Comparison of ENCODE assay signal across 14 cellular contexts in the genomic region with DNA sequence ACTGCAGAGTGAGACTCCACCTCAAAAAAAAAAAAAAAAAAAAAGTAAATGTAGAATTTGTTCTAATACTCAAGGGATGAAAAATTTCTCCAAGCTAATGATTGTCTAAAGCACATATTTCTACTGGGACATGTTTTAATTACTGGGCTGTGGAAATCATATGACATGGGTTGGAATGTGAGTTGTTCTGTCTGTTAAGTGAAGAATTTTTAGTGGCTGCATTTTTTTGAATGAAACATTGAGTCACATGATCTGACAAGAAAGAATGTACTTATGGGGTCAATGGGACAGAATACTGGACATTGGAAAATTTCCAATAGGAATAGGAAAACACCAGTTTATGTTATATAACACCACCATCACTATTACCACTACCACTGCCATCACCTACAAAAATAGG.
DNase-seq lines count a peak whose midpoint lies in the region; ATAC-seq and TF ChIP-seq lines count a peak whose summit lies in the region.
"Had no signal": no experiment of that assay in that cellular context is flagged by ENCODE, and none has a peak within 500 bp of the region (broad histone marks: within the 10 kb centered on the region; RNA-seq: fewer than 3 reads in every experiment).

No MANE protein-coding gene starts in this region.

- H3K9me3 ChIP-seq in CD4-positive, CD25-positive, alpha-beta regulatory T cell (ENCODE audit: control insufficient read depth in 2 of 2, low read length in 2 of 2), result no peaks in the 10 kb centered on the region
- H3K9me3 ChIP-seq in lower lobe of right lung, result no peaks in the 10 kb centered on the region
- no peaks in the 10 kb centered on the region for H3K9me3 ChIP-seq in effector memory CD4-positive, alpha-beta T cell (ENCODE audit: control insufficient read depth, low read length)
- H3K9me3 ChIP-seq: Caco-2, sigmoid colon had no signal

- peak overlapping the region in 2 of 3 donors; percentile 44 to 60 for H3K27ac Mint-ChIP-seq in CD4-positive, CD25-positive, alpha-beta regulatory T cell
- peak overlapping the region; percentile 3; the same call in 1 of the 2 replicates for H3K27ac Mint-ChIP-seq in HFFc6
- H3K27ac Mint-ChIP-seq: naive B cell had no signal

- TF ChIP-seq CTCF in HFFc6 (IDR thresholded peaks at IDR 0.05) (no peak), lower lobe of right lung (IDR thresholded peaks at IDR 0.05) (no peak)

- no peak for DNase-seq in CD4-positive, CD25-positive, alpha-beta regulatory T cell
- DNase-seq in HFFc6 (peak; percentile 28), cerebellar cortex (ENCODE audit: low spot score) (peak; percentile 1), lower lobe of right lung (no peak), OCI-M1 (lab: John Stamatoyannopoulos, UW) (no peak)
- DNase-seq in stimulated activated CD4-positive, alpha-beta T cell treated with anti-CD3 and anti-CD28 coated beads, Interleukin-1b, Interleukin-23, amount 100 ng/mL, for 48 hours, result no peak
- DNase-seq in effector memory CD4-positive, alpha-beta T cell, result no peak
- DNase-seq: central memory CD4-positive, alpha-beta T cell; NCI-H1694; NCI-H69; sigmoid colon had no signal

- H3K27me3 Mint-ChIP-seq in CD4-positive, CD25-positive, alpha-beta regulatory T cell, result no peaks in the 10 kb centered on the region
- peaks cover 3% of the 10 kb centered on the region; the same call in 1 of the 2 replicates for H3K27me3 Mint-ChIP-seq in HFFc6 (ENCODE audit: insufficient read depth)
- H3K27me3 Mint-ChIP-seq: naive B cell had no signal

- H3K36me3 Mint-ChIP-seq in CD4-positive, CD25-positive, alpha-beta regulatory T cell, result no peaks in the 10 kb centered on the region
- H3K36me3 Mint-ChIP-seq in HFFc6 (ENCODE audit: low read depth), result no peaks in the 10 kb centered on the region
- H3K36me3 Mint-ChIP-seq: naive B cell had no signal

- intact Hi-C loops in lower lobe of right lung (cut with DNase I), result no loop called here

- no peak for ATAC-seq in CD4-positive, CD25-positive, alpha-beta regulatory T cell (ENCODE audit: low read depth in 2 of 2)
- peak in 1 of 2 donors; percentile 22 for ATAC-seq in lower lobe of right lung
- ATAC-seq: Right ventricle myocardium inferior had no signal

- H3K4me3 ChIP-seq in CD4-positive, CD25-positive, alpha-beta regulatory T cell (ENCODE audit: low read depth, low read length), result no peak overlapping the region
- H3K4me3 ChIP-seq in lower lobe of right lung, result no peak overlapping the region
- no peak overlapping the region for H3K4me3 ChIP-seq in effector memory CD4-positive, alpha-beta T cell (ENCODE audit: insufficient read depth, low read depth, low read length, poor library complexity, severe bottlenecking)
- H3K4me3 ChIP-seq: sigmoid colon had no signal

- H3K27ac ChIP-seq in CD4-positive, CD25-positive, alpha-beta regulatory T cell (ENCODE audit: insufficient read depth, low read length, poor library complexity, severe bottlenecking), result no peak overlapping the region
- peak overlapping the region; percentile 66 for H3K27ac ChIP-seq in lower lobe of right lung
- H3K27ac ChIP-seq in effector memory CD4-positive, alpha-beta T cell (ENCODE audit: insufficient read depth, low read length, poor library complexity, severe bottlenecking), result no peak overlapping the region
- H3K27ac ChIP-seq: sigmoid colon had no signal

- H3K4me1 Mint-ChIP-seq in CD4-positive, CD25-positive, alpha-beta regulatory T cell, result peaks cover 4 to 15% (median 5%) of the 10 kb centered on the region in 4 donors
- H3K4me1 Mint-ChIP-seq in HFFc6 (ENCODE audit: low read depth), result no peaks in the 10 kb centered on the region
- H3K4me1 Mint-ChIP-seq: naive B cell had no signal

- H3K9me3 Mint-ChIP-seq in CD4-positive, CD25-positive, alpha-beta regulatory T cell, result peaks cover 0 to 4% (median 0%) of the 10 kb centered on the region in 7 donors
- H3K9me3 Mint-ChIP-seq in HFFc6, result no peaks in the 10 kb centered on the region
- H3K9me3 Mint-ChIP-seq: naive B cell had no signal

- H3K36me3 ChIP-seq in CD4-positive, CD25-positive, alpha-beta regulatory T cell (ENCODE audit: control insufficient read depth, insufficient read depth, low read length), result no peaks in the 10 kb centered on the region
- no peaks in the 10 kb centered on the region for H3K36me3 ChIP-seq in lower lobe of right lung
- H3K36me3 ChIP-seq in effector memory CD4-positive, alpha-beta T cell (ENCODE audit: control insufficient read depth, insufficient read depth, low read length), result no peaks in the 10 kb centered on the region
- H3K36me3 ChIP-seq: sigmoid colon had no signal

- peaks cover 10% of the 10 kb centered on the region for H3K4me1 ChIP-seq in CD4-positive, CD25-positive, alpha-beta regulatory T cell (ENCODE audit: control insufficient read depth, insufficient read depth, low read length, poor library complexity, severe bottlenecking)
- H3K4me1 ChIP-seq in lower lobe of right lung, result peaks cover 18% of the 10 kb centered on the region
- H3K4me1 ChIP-seq in effector memory CD4-positive, alpha-beta T cell (ENCODE audit: control insufficient read depth, insufficient read depth, low read length, poor library complexity, severe bottlenecking), result no peaks in the 10 kb centered on the region

- no peak overlapping the region for H3K4me3 Mint-ChIP-seq in CD4-positive, CD25-positive, alpha-beta regulatory T cell
- 0 out of 2 replicates have a peak overlapping the region, but pooled peaks have one; percentile 19 for H3K4me3 Mint-ChIP-seq in HFFc6
- H3K4me3 Mint-ChIP-seq: naive B cell had no signal

- no peaks in the 10 kb centered on the region for H3K27me3 ChIP-seq in CD4-positive, CD25-positive, alpha-beta regulatory T cell (ENCODE audit: control insufficient read depth, insufficient read depth, low read length)
- no peaks in the 10 kb centered on the region for H3K27me3 ChIP-seq in lower lobe of right lung (ENCODE audit: low read depth)
- no peaks in the 10 kb centered on the region for H3K27me3 ChIP-seq in effector memory CD4-positive, alpha-beta T cell (replicated peaks; ENCODE audit: control insufficient read depth, insufficient read depth, low read length, poor library complexity, severe bottlenecking)
- H3K27me3 ChIP-seq: sigmoid colon had no signal

Comparison
In these comparisons a context has a peak if more than half of its experiments do, and no peak if none do; other contexts are left out.
1. DNase-seq: peak in HFFc6 (single experiment) and cerebellar cortex (single experiment); none in CD4-positive, CD25-positive, alpha-beta regulatory T cell (0 of 3), lower lobe of right lung (single experiment), stimulated activated CD4-positive, alpha-beta T cell treated with anti-CD3 and anti-CD28 coated beads, Interleukin-1b, Interleukin-23, amount 100 ng/mL, for 48 hours (single experiment), OCI-M1 (single experiment) and effector memory CD4-positive, alpha-beta T cell (0 of 3).